Comparison of ENCODE assay signal across 8 cellular contexts in the genomic region with DNA sequence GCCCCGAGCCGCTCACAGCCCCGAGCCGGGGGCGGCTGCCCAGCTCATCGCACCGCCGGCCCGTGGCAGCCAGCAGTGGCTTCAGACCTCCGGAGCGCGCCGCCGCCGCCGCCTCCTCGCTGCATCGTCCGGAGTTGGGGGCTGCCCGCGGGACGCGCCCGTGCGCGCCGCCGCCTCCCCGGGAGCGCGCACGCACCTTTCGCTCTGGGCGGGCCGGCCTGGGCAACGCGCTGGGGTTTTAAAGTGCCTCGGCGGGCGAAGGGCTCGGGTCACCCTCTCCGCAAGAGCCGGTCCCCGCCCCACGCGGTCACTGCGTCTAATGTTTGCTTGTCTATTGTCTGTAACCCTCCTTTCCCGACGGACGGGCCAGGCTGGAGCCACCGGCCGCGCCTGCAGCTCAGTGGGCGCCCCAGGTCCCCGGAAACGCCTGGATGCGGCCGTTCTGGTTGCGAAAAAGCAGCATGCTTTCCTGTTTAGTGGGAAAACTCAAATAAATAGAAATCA.
DNase-seq lines count a peak whose midpoint lies in the region; ATAC-seq and TF ChIP-seq lines count a peak whose summit lies in the region.

A gene (minus strand): TSS at position 143 of the 504 bp plus-strand sequence. CDS start 205 bp downstream, outside the sequence.

- ATAC-seq in HG03354 (IDR thresholded peaks at IDR 0.05; ENCODE audit: poor library complexity, severe bottlenecking, unreplicated experiment): peak; percentile 85

- DNase-seq in AML-193 (lab: John Stamatoyannopoulos, UW): peak; percentile 70 to 86
- peak; percentile 62 for DNase-seq in NCI-H446 treated with DMSO at 0.1 percent for 48 hours (lab: John Stamatoyannopoulos, UW)
- peak; percentile 77 for DNase-seq in activated CD4-positive, alpha-beta T cell treated with anti-CD3 and anti-CD28 coated beads for 48 hours
- DNase-seq in coronary artery (ENCODE audit: low spot score): peak; percentile 87
- DNase-seq in left kidney (ENCODE audit: low read depth, low spot score): peak; percentile 94
- peak; percentile 67 for DNase-seq in stimulated activated CD4-positive, alpha-beta T cell treated with anti-CD3 and anti-CD28 coated beads, Interleukin-1b, Interleukin-23, amount 100 ng/mL, for 48 hours

- H3K4me3 ChIP-seq in coronary artery: peak within 1 kb of the TSS; percentile 87

- TF ChIP-seq POLR2A in GM19099 (IDR thresholded peaks at IDR 0.05; ENCODE audit: extremely low read depth, insufficient read length, low read depth): peak; percentile 72

- TF ChIP-seq CTCF in coronary artery (IDR thresholded peaks at IDR 0.05): no peak

- peak within 1 kb of the TSS; percentile 83 to 95 for H3K27ac ChIP-seq in coronary artery

Comparison
In these comparisons a context has a peak if more than half of its experiments do, and no peak if none do; other contexts are left out.
1. Peak in every context shown above with its lines: DNase-seq, ATAC-seq, H3K4me3 ChIP-seq and H3K27ac ChIP-seq.